9 cellular contexts compared by ENCODE assay signal in the genomic region with DNA sequence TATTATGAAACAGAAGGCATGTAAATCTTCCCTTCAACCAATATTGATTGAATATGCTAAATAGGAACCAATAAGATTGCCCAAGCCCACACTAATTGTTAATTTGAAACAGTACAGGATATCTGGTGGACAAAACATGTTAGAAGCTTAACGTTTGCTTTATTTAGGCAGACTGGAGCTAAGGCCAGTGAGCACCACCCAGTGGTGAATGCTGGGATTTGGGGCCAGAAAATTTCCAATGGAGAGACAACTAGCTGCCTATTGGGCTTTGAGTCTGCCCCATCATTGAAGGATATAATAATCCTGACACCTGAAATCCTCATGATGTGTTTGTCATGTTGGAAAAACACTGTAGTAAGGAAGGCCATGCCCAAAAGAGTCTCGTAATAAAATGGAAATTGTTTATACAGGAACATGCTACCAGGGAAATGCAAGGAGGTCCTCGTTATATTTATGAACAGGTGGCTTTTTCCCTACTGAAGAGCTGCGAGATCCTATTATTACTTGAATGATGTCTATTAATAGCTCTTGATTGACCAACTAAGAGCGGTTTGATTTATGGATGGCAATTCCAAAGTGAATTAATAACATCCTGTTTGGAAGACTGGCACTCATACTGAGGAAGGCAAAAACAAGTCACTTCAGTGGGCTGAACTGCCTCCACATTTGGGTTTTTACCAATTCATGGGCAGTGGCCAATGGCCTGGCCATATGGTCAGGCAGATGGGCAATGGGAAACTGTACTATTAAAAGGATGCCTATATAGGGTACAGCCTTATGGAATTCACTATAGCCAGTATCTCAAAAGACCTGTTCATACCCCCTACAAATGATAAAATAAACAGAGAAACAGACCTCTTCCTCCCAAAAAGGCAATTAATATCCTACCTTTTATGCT. TPM values are rescaled to one million over a fixed set of nuclear protein-coding genes. Genes with fewer than 3 reads are reported as not detected.
DNase-seq lines count a peak whose midpoint lies in the region; ATAC-seq, FAIRE-seq and TF ChIP-seq lines count a peak whose summit lies in the region.
"Had no signal": no experiment of that assay in that cellular context is flagged by ENCODE, and none has a peak within 500 bp of the region (broad histone marks: within the 10 kb centered on the region; RNA-seq: fewer than 3 reads in every experiment).

No MANE protein-coding gene starts in this region.

- DNase-seq in CD1c-positive myeloid dendritic cell (ENCODE audit: extremely low spot score), result peak; percentile 71
- peak; percentile 62 for DNase-seq in GM20000 (ENCODE audit: low spot score)
- DNase-seq in RCC 7860 (ENCODE audit: low spot score), result peak; percentile 29
- no peak for DNase-seq in astrocyte of the cerebellum (ENCODE audit: low read depth)
- DNase-seq in left lung, result no peak
- peak; percentile 18 to 26 for DNase-seq in thyroid gland
- DNase-seq in HCEC 1CT, result no peak

- peaks cover 0 to 9% of the 10 kb centered on the region in 2 donors for H3K4me1 ChIP-seq in left lung
- H3K4me1 ChIP-seq in thyroid gland, result no peaks in the 10 kb centered on the region
- H3K4me1 ChIP-seq: SJSA1 had no signal

- FAIRE-seq in RCC 7860 (lab: Jason Lieb, UNC), result peak; percentile 50

- 34% methylated on average over 5 of the region's 5 CpGs for WGBS in thyroid gland, 2 donors

- no peak for TF ChIP-seq POLR2A in thyroid gland (IDR thresholded peaks at IDR 0.05)

- peaks cover 0 to 41% of the 10 kb centered on the region in 2 donors for H3K27me3 ChIP-seq in left lung
- no peaks in the 10 kb centered on the region for H3K27me3 ChIP-seq in thyroid gland

- H3K36me3 ChIP-seq in left lung (no peaks in the 10 kb centered on the region), thyroid gland (no peaks in the 10 kb centered on the region)
- H3K36me3 ChIP-seq: SJSA1 had no signal

- intact Hi-C loops in left lung (cut with DNase I) (no loop called here), thyroid gland (cut with DNase I) (no loop called here)

- in situ Hi-C loops in astrocyte of the cerebellum (cut with HindIII; ENCODE audit: low sequenced_read_pairs), result no loop called here

- ATAC-seq in left lung, result peak; percentile 71
- no peak for ATAC-seq in HG03571 (IDR thresholded peaks at IDR 0.05; ENCODE audit: unreplicated experiment)

- H3K9me3 ChIP-seq in left lung, result no peaks in the 10 kb centered on the region
- H3K9me3 ChIP-seq in thyroid gland, result no peaks in the 10 kb centered on the region
- H3K9me3 ChIP-seq: SJSA1 had no signal

- peak; percentile 66 for TF ChIP-seq CTCF in GM20000 (IDR thresholded peaks at IDR 0.05; ENCODE audit: extremely low read depth, missing control alignments)
- peak; percentile 54 for TF ChIP-seq CTCF in astrocyte of the cerebellum (IDR thresholded peaks at IDR 0.05; ENCODE audit: low read depth, low read length, missing control alignments)
- TF ChIP-seq CTCF in left lung (IDR thresholded peaks at IDR 0.05), result peak; percentile 55 to 56
- peak in 4 of 6 experiments; percentile 31 to 64 (median 44) for TF ChIP-seq CTCF in thyroid gland (IDR thresholded peaks at IDR 0.05)

- H3K4me3 ChIP-seq in astrocyte of the cerebellum (ENCODE audit: low read depth, low read length) (no peak overlapping the region), left lung (no peak overlapping the region), thyroid gland (replicated peaks in 1 of 3) (no peak overlapping the region)
- H3K4me3 ChIP-seq: SJSA1 had no signal

- H3K27ac ChIP-seq in left lung (no peak overlapping the region), thyroid gland (no peak overlapping the region)
- H3K27ac ChIP-seq: SJSA1 had no signal

RNA-seq across cellular contexts. Expression of gene SIGLECL1, which starts 8.7 kb away (rescaled TPM):
- total RNA-seq in left lung (not detected), thyroid gland (not detected)
- total RNA-seq: SJSA1 had no signal

RNA-seq across cellular contexts. Expression of gene CD33, which starts 34.7 kb away (rescaled TPM):
- 10 to 100 TPM; 15.7 to 26.4 TPM for total RNA-seq in left lung
- total RNA-seq in thyroid gland, result 1 to 10 TPM in 3 of 4 donors, under 1 TPM in 1; 0.54 to 4.0 (median 1.8) TPM
- total RNA-seq: SJSA1 had no signal

RNA-seq across cellular contexts. Expression of gene IGLON5, which starts 51.8 kb away (rescaled TPM):
- total RNA-seq in left lung (not detected), thyroid gland (under 1 TPM in 1 of 4 donors, not detected in 3; 0.54 TPM)
- total RNA-seq: SJSA1 had no signal

Comparison
In these comparisons a context has a peak if more than half of its experiments do, and no peak if none do; other contexts are left out.
1. DNase-seq: peak in CD1c-positive myeloid dendritic cell (single experiment), GM20000 (single experiment), RCC 7860 (single experiment) and thyroid gland (2 of 2); none in astrocyte of the cerebellum (single experiment), left lung (0 of 2) and HCEC 1CT (single experiment).
2. Peak in every context shown above with its lines, with median percentiles within 50 percentile points of each other: CTCF ChIP-seq.